ENCODE assay signal across 3 cellular contexts in genomic region chr5:122221857-122222256, GRCh38.
A peak's percentile ranks its signal among the peaks of the same experiment; 100 is the strongest.
TF ChIP-seq lines count a peak whose summit lies in the region.

No MANE protein-coding gene starts in this region.

TF ChIP-seq in IMR-90, 13 proteins besides CTCF, POLR2A, EP300 and RAD21:
- no peak for TF ChIP-seq ELK1 (IDR thresholded peaks at IDR 0.05; ENCODE audit: borderline replicate concordance, low read depth, low read length)
- no peak for TF ChIP-seq RCOR1 (IDR thresholded peaks at IDR 0.05; ENCODE audit: insufficient replicate concordance, low read length)
- TF ChIP-seq CHD1 (IDR thresholded peaks at IDR 0.05; ENCODE audit: low read depth, low read length): no peak
- TF ChIP-seq BHLHE40 (IDR thresholded peaks at IDR 0.05; ENCODE audit: low read depth, low read length): no peak
- no peak for TF ChIP-seq FOS (IDR thresholded peaks at IDR 0.05; ENCODE audit: low read depth, low read length)
- TF ChIP-seq MAZ (IDR thresholded peaks at IDR 0.05; ENCODE audit: borderline replicate concordance, low read depth, low read length): no peak
- TF ChIP-seq SMC3 (IDR thresholded peaks at IDR 0.05; ENCODE audit: low read depth, low read length): no peak
- no peak for TF ChIP-seq MXI1 (IDR thresholded peaks at IDR 0.05; ENCODE audit: borderline replicate concordance, low read depth, low read length)
- TF ChIP-seq MAFK (IDR thresholded peaks at IDR 0.05; ENCODE audit: low read depth, low read length): no peak
- no peak for TF ChIP-seq NFE2L2 (IDR thresholded peaks at IDR 0.05; ENCODE audit: low read depth, low read length)
- no peak for TF ChIP-seq CEBPB (IDR thresholded peaks at IDR 0.05; ENCODE audit: low read depth, low read length)
- TF ChIP-seq USF2 (IDR thresholded peaks at IDR 0.05; ENCODE audit: low read depth, low read length): no peak
- no peak for TF ChIP-seq RFX5 (IDR thresholded peaks at IDR 0.05; ENCODE audit: low read depth, low read length)

TF ChIP-seq in H1, 55 proteins besides CTCF, POLR2A, EP300 and RAD21:
- TF ChIP-seq YY1 (IDR thresholded peaks at IDR 0.05; ENCODE audit: low read depth, low read length) (peak; percentile 10; the same call in 1 of the 2 replicates), JUN (IDR thresholded peaks at IDR 0.05; ENCODE audit: low read depth, low read length) (no peak)

TF ChIP-seq in HepG2, 621 proteins besides CTCF, POLR2A, EP300 and RAD21:
- TF ChIP-seq MAX (IDR thresholded peaks at IDR 0.05) (no peak), RCOR2 (CRISPR knock-in tag; IDR thresholded peaks at IDR 0.05) (no peak), MTA1 (CRISPR knock-in tag; IDR thresholded peaks at IDR 0.05; ENCODE audit: borderline replicate concordance) (no peak), MED1 (CRISPR knock-in tag; IDR thresholded peaks at IDR 0.05) (no peak), ZNF720 (CRISPR knock-in tag; IDR thresholded peaks at IDR 0.05) (no peak), HNF4A (CRISPR knock-in tag; IDR thresholded peaks at IDR 0.05) (no peak), DMAP1 (CRISPR knock-in tag; IDR thresholded peaks at IDR 0.05) (no peak), ZSCAN25 (CRISPR knock-in tag; IDR thresholded peaks at IDR 0.05) (no peak), ZBTB25 (CRISPR knock-in tag; IDR thresholded peaks at IDR 0.05) (no peak), HNF4G (IDR thresholded peaks at IDR 0.05; ENCODE audit: borderline replicate concordance, low read depth, low read length) (no peak), HNF4G (CRISPR knock-in tag; IDR thresholded peaks at IDR 0.05; ENCODE audit: borderline replicate concordance, low read depth) (no peak), EEA1 (CRISPR knock-in tag; IDR thresholded peaks at IDR 0.05; ENCODE audit: borderline replicate concordance) (no peak), YEATS4 (CRISPR knock-in tag; IDR thresholded peaks at IDR 0.05; ENCODE audit: borderline replicate concordance) (no peak), KLF6 (CRISPR knock-in tag; IDR thresholded peaks at IDR 0.05) (no peak)
